Comparison of ENCODE assay signal across 17 cellular contexts in the genomic region with DNA sequence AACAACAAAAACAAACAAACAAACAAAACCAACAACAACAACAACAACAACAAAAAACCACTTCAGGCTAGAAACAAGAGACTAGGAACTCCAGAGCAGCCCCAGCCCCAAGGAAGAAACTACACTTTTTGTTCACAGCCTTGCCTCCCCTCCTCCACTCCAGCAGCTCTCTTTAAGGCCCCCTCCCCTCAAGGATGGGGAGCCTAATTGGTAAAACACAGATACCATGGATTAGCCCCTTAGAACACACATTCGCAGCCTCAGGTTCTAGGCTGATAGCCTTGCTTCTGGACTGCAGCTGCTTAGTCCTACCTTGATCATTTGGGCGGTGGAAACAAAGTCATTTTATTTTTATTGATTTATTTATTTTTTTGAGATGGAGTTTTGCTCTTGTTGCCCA. TPM values are rescaled to one million over a fixed set of nuclear protein-coding genes. Genes with fewer than 3 reads are reported as not detected.
DNase-seq lines count a peak whose midpoint lies in the region; ATAC-seq and TF ChIP-seq lines count a peak whose summit lies in the region.
"Had no signal": no experiment of that assay in that cellular context is flagged by ENCODE, and none has a peak within 500 bp of the region (broad histone marks: within the 10 kb centered on the region; RNA-seq: fewer than 3 reads in every experiment).

No MANE protein-coding gene starts in this region.

- no peak overlapping the region for H3K4me2 ChIP-seq in H9 (ENCODE audit: insufficient read depth, insufficient read length, low read length)

- H3K27me3 ChIP-seq in H9 (ENCODE audit: insufficient read depth, low read length) (no peaks in the 10 kb centered on the region), sigmoid colon (no peaks in the 10 kb centered on the region)
- H3K27me3 ChIP-seq: BLaER1 treated with 17β-estradiol and CSF1 and Interleukin-3, amounts not matched to agents 10 nM and 100 nM; brain microvascular endothelial cell; thyroid gland had no signal

- ATAC-seq in central memory CD8-positive, alpha-beta T cell (replicated peaks; ENCODE audit: extremely low read depth, poor library complexity, severe bottlenecking): no peak
- ATAC-seq in GM18873 (IDR thresholded peaks at IDR 0.05; ENCODE audit: low FRiP score, unreplicated experiment): no peak

- H4K20me1 ChIP-seq in H9 (ENCODE audit: control insufficient read depth, insufficient read depth, insufficient read length): no peaks in the 10 kb centered on the region

- H3K4me1 ChIP-seq in H9 (ENCODE audit: insufficient read depth, low read length): peaks cover 12% of the 10 kb centered on the region; the same call in 1 of the 2 replicates
- H3K4me1 ChIP-seq in sigmoid colon: peaks cover 0 to 79% (median 73%) of the 10 kb centered on the region in 4 donors

- H3K4me3 ChIP-seq in sigmoid colon: no peak overlapping the region
- H3K4me3 ChIP-seq: BLaER1 treated with 17β-estradiol and CSF1 and Interleukin-3, amounts not matched to agents 10 nM and 100 nM; thyroid gland had no signal

- no peak overlapping the region for H2BK12ac ChIP-seq in H9 (ENCODE audit: insufficient read length, low read depth, low read length)

- no peaks in the 10 kb centered on the region for H3K23me2 ChIP-seq in H9 (ENCODE audit: insufficient read length, low read depth, low read length, poor library complexity, severe bottlenecking)

- H2AK5ac ChIP-seq in H9 (ENCODE audit: insufficient read length, low read length): no peak overlapping the region

- peaks cover 6% of the 10 kb centered on the region for H3K79me1 ChIP-seq in H9 (ENCODE audit: insufficient read depth, low read depth, low read length, poor library complexity, severe bottlenecking)

- H3K9me3 ChIP-seq in H9 (ENCODE audit: control insufficient read depth, low read depth, low read length): no peaks in the 10 kb centered on the region
- no peaks in the 10 kb centered on the region for H3K9me3 ChIP-seq in sigmoid colon
- H3K9me3 ChIP-seq: BLaER1 treated with 17β-estradiol and CSF1 and Interleukin-3, amounts not matched to agents 10 nM and 100 nM; thyroid gland had no signal

- H3K14ac ChIP-seq in H9 (ENCODE audit: insufficient read depth, low read length): no peak overlapping the region

- no peak overlapping the region for H3K23ac ChIP-seq in H9 (ENCODE audit: insufficient read length, low read depth, low read length)

- no peak overlapping the region for H3K4me3 Mint-ChIP-seq in T-helper 1 cell treated with Interleukin-12 subunit alpha and Interleukin-12 subunit beta and Interleukin-4 antibody, amounts not matched to agents 30 μg/mL and 1 μg/mL, for 36 hours
- 0 out of 5 replicates have a peak overlapping the region, but pooled peaks of 1 of the 2 experiments have one; percentile 14 for H3K4me3 Mint-ChIP-seq in H9
- H3K4me3 Mint-ChIP-seq in central memory CD8-positive, alpha-beta T cell: no peak overlapping the region

- WGBS in H9 (ENCODE audit: extremely low coverage, insufficient read length, low lambda C conversion rate): no CpG with 5 or more reads among the region's 2 CpGs
- WGBS in sigmoid colon, 2 donors: 89 to 94% methylated on average over 2 of the region's 2 CpGs

- H3K36me3 Mint-ChIP-seq in T-helper 1 cell treated with Interleukin-12 subunit alpha and Interleukin-12 subunit beta and Interleukin-4 antibody, amounts not matched to agents 30 μg/mL and 1 μg/mL, for 36 hours (ENCODE audit: low read depth): peaks cover 11% of the 10 kb centered on the region
- peaks cover 27 to 42% (median 40%) of the 10 kb centered on the region in 3 experiments for H3K36me3 Mint-ChIP-seq in H9 (ENCODE audit: insufficient read depth in 1 of 3, low read depth in 3 of 3)
- H3K36me3 Mint-ChIP-seq in central memory CD8-positive, alpha-beta T cell (ENCODE audit: insufficient read depth): peaks cover 41% of the 10 kb centered on the region

- TF ChIP-seq EP300 in sigmoid colon (IDR thresholded peaks at IDR 0.05): no peak

- H3K18ac ChIP-seq in H9 (ENCODE audit: insufficient read length, low read depth, low read length): no peak overlapping the region

- H4K8ac ChIP-seq in H9 (replicated peaks; ENCODE audit: insufficient read length, low read depth, low read length): no peak overlapping the region

- H3K9me3 Mint-ChIP-seq in T-helper 1 cell treated with Interleukin-12 subunit alpha and Interleukin-12 subunit beta and Interleukin-4 antibody, amounts not matched to agents 30 μg/mL and 1 μg/mL, for 36 hours: no peaks in the 10 kb centered on the region
- no peaks in the 10 kb centered on the region for H3K9me3 Mint-ChIP-seq in H9
- no peaks in the 10 kb centered on the region for H3K9me3 Mint-ChIP-seq in central memory CD8-positive, alpha-beta T cell

- no peak overlapping the region for H3K4ac ChIP-seq in H9 (ENCODE audit: low read depth, low read length)

- peaks cover 27 to 41% (median 38%) of the 10 kb centered on the region in 4 donors for H3K36me3 ChIP-seq in sigmoid colon

- no peak overlapping the region for H3K56ac ChIP-seq in H9 (ENCODE audit: insufficient read length, low read depth, low read length)

- no peak overlapping the region for H2BK15ac ChIP-seq in H9 (ENCODE audit: low read depth, low read length)

- no peak for TF ChIP-seq CTCF in H9 (conservative IDR thresholded peaks at IDR 0.05)
- TF ChIP-seq CTCF in sigmoid colon (IDR thresholded peaks at IDR 0.05): no peak

- TF ChIP-seq POLR2A in sigmoid colon (IDR thresholded peaks at IDR 0.05): no peak

- H2BK120ac ChIP-seq in H9 (ENCODE audit: low read depth, low read length, poor library complexity, severe bottlenecking): no peak overlapping the region

- no peak overlapping the region for H3K27ac ChIP-seq in H9 (ENCODE audit: insufficient read length, low read depth, low read length)
- peak overlapping the region; percentile 57 to 100 (median 84) for H3K27ac ChIP-seq in sigmoid colon
- H3K27ac ChIP-seq: 22Rv1, brain microvascular endothelial cell had no signal

- H3K27ac Mint-ChIP-seq in T-helper 1 cell treated with Interleukin-12 subunit alpha and Interleukin-12 subunit beta and Interleukin-4 antibody, amounts not matched to agents 30 μg/mL and 1 μg/mL, for 36 hours: peak overlapping the region; percentile 27
- peak overlapping the region; percentile 84 to 85 (median 85); a peak in 5 of 7 replicates for H3K27ac Mint-ChIP-seq in H9
- H3K27ac Mint-ChIP-seq in central memory CD8-positive, alpha-beta T cell (ENCODE audit: low read depth): peak overlapping the region; percentile 92

- intact Hi-C loops in sigmoid colon (cut with DNase I): loop anchor here (10.0 kb wide), 1 partner anchor 46 kb away; a partner anchor contains a TSS

- H3K27me3 Mint-ChIP-seq in T-helper 1 cell treated with Interleukin-12 subunit alpha and Interleukin-12 subunit beta and Interleukin-4 antibody, amounts not matched to agents 30 μg/mL and 1 μg/mL, for 36 hours (ENCODE audit: low read depth): no peaks in the 10 kb centered on the region
- no peaks in the 10 kb centered on the region for H3K27me3 Mint-ChIP-seq in H9 (ENCODE audit: low read depth)
- no peaks in the 10 kb centered on the region for H3K27me3 Mint-ChIP-seq in central memory CD8-positive, alpha-beta T cell

- H2AFZ ChIP-seq in H9 (ENCODE audit: low read length): no peak overlapping the region

- H4K5ac ChIP-seq in H9 (ENCODE audit: insufficient read length, low read depth, low read length): no peak overlapping the region

- H2BK20ac ChIP-seq in H9 (ENCODE audit: low read depth, low read length, poor library complexity, severe bottlenecking): no peak overlapping the region

- no peak for DNase-seq in T-helper 1 cell
- DNase-seq in H9: no peak
- DNase-seq in central memory CD8-positive, alpha-beta T cell (ENCODE audit: low spot score in 2 of 2): no peak
- DNase-seq in sigmoid colon: no peak
- DNase-seq in NCI-H187 treated with DMSO at 0.1 percent for 48 hours (lab: John Stamatoyannopoulos, UW): no peak
- DNase-seq in NCI-H748 (lab: John Stamatoyannopoulos, UW; ENCODE audit: unreplicated experiment): no peak
- DNase-seq: brain microvascular endothelial cell; DMS79 treated with DMSO at 0.1 percent for 48 hours; midbrain; NCI-H146; NCI-H2227 treated with DMSO at 0.1 percent for 48 hours; stimulated activated CD4-positive, alpha-beta T cell treated with anti-CD3 and anti-CD28 coated beads, Interleukin-4, amount 100 ng/mL, for 4 hours; thyroid gland had no signal

- H3K79me2 ChIP-seq in H9 (ENCODE audit: insufficient read depth, low read length): peaks cover 13% of the 10 kb centered on the region; the same call in 1 of the 2 replicates

- H2BK5ac ChIP-seq in H9 (ENCODE audit: insufficient read length, low read length): no peak overlapping the region

- H3K9ac ChIP-seq in H9 (ENCODE audit: extremely low read depth, insufficient read length, low read length): no peak overlapping the region

- H3T11ph ChIP-seq in H9 (ENCODE audit: low read length): no peak overlapping the region

- H4K91ac ChIP-seq in H9 (ENCODE audit: insufficient read length, low read depth, low read length): no peak overlapping the region

- H3K4me1 Mint-ChIP-seq in T-helper 1 cell treated with Interleukin-12 subunit alpha and Interleukin-12 subunit beta and Interleukin-4 antibody, amounts not matched to agents 30 μg/mL and 1 μg/mL, for 36 hours (ENCODE audit: low read depth): peaks cover 19% of the 10 kb centered on the region
- peaks cover 28 to 41% of the 10 kb centered on the region in 2 experiments for H3K4me1 Mint-ChIP-seq in H9
- H3K4me1 Mint-ChIP-seq in central memory CD8-positive, alpha-beta T cell: peaks cover 49% of the 10 kb centered on the region

RNA-seq across cellular contexts. Expression of a gene that starts 11.9 kb away (rescaled TPM):
- total RNA-seq in H9 (2021) (1.9 and 2.2 TPM in 2 replicates), sigmoid colon (10 to 100 TPM in 1 of 4 donors, 1 to 10 TPM in 3; 2.1 to 12.2 (median 5.1) TPM)
- 10 to 100 TPM in 1 of 3 donors, 1 to 10 TPM in 2; 6.2 to 11.4 (median 8.3) TPM for polyA plus RNA-seq in sigmoid colon

RNA-seq across cellular contexts. Expression of a gene that starts 16.1 kb away (rescaled TPM):
- total RNA-seq in H9 (2021): 97.5 and 103 TPM in 2 replicates
- 100 to 1,000 TPM; 121 to 183 (median 135) TPM for total RNA-seq in sigmoid colon
- polyA plus RNA-seq in sigmoid colon: 100 to 1,000 TPM in 2 of 3 donors, 10 to 100 TPM in 1; 85.3 to 122 (median 105) TPM

RNA-seq across cellular contexts. Expression of a gene that starts 47.8 kb away (rescaled TPM):
- total RNA-seq in H9 (2021) (50.2 and 53.3 TPM in 2 replicates), sigmoid colon (10 to 100 TPM in 3 of 4 donors, 1 to 10 TPM in 1; 8.0 to 29.6 (median 25.3) TPM)
- polyA plus RNA-seq in sigmoid colon: 10 to 100 TPM; 36.0 to 49.3 (median 47.9) TPM

RNA-seq across cellular contexts. Expression of a gene that starts 58.0 kb away (rescaled TPM):
- 2.1 and 2.9 TPM in 2 replicates for total RNA-seq in H9 (2021)
- 10 to 100 TPM in 2 of 4 donors, 1 to 10 TPM in 2; 9.0 to 11.9 (median 10.6) TPM for total RNA-seq in sigmoid colon
- 1 to 10 TPM; 1.6 to 8.4 (median 2.5) TPM for polyA plus RNA-seq in sigmoid colon

RNA-seq across cellular contexts. Expression of a gene that starts 58.5 kb away (rescaled TPM):
- total RNA-seq in H9 (2021) (58.4 and 66.7 TPM in 2 replicates), sigmoid colon (10 to 100 TPM in 1 of 4 donors, 1 to 10 TPM in 3; 3.8 to 12.2 (median 7.4) TPM)
- polyA plus RNA-seq in sigmoid colon: 10 to 100 TPM in 2 of 3 donors, 1 to 10 TPM in 1; 7.6 to 16.7 (median 10.2) TPM

Comparison
In these comparisons a context has a peak if more than half of its experiments do, and no peak if none do; other contexts are left out.
1. H3K27ac Mint-ChIP-seq: peak in every context shown above with its lines; median percentile 92 in central memory CD8-positive, alpha-beta T cell; 85 in H9; 27 in T-helper 1 cell treated with Interleukin-12 subunit alpha and Interleukin-12 subunit beta and Interleukin-4 antibody, amounts not matched to agents 30 μg/mL and 1 μg/mL, for 36 hours.